In genomic region chr20:35446356-35447078, GRCh38 we compare ENCODE assay signal across 9 cellular contexts. TPM values are rescaled to one million over a fixed set of nuclear protein-coding genes. Genes with fewer than 3 reads are reported as not detected.
DNase-seq lines count a peak whose midpoint lies in the region; ATAC-seq, FAIRE-seq and TF ChIP-seq lines count a peak whose summit lies in the region.
"Had no signal": no experiment of that assay in that cellular context is flagged by ENCODE, and none has a peak within 500 bp of the region (broad histone marks: within the 10 kb centered on the region; RNA-seq: fewer than 3 reads in every experiment).

No MANE protein-coding gene starts in this region.

- H3K4me3 Mint-ChIP-seq in MCF 10A (ENCODE audit: unreplicated experiment) (peak overlapping the region; percentile 57), mesothelial cell of epicardium (peak overlapping the region; percentile 41)

- CTCF ChIA-PET in MCF 10A (lab: Yijun Ruan, JAX): interaction anchor here (0.6 to 16.8 kb wide), 20 partner anchors 8 to 248 kb away, joined by 3 to 374 read pairs (median 4); partner anchors contain the start of genes EIF6 and GDF5

- H4K20me1 ChIP-seq in BLaER1: no peaks in the 10 kb centered on the region

- H3K36me3 ChIP-seq in BLaER1 (no peaks in the 10 kb centered on the region), HUES64 (ENCODE audit: insufficient read depth, low read length) (no peaks in the 10 kb centered on the region)

- H3K27ac Mint-ChIP-seq in MCF 10A (ENCODE audit: low read depth, unreplicated experiment) (peak overlapping the region; percentile 63), mesothelial cell of epicardium (no peak overlapping the region)

- H3K27ac ChIP-seq in BLaER1 (no peak overlapping the region), HUES64 (ENCODE audit: low read depth, low read length) (no peak overlapping the region)

- H3K36me3 Mint-ChIP-seq in MCF 10A (ENCODE audit: insufficient read depth, unreplicated experiment) (no peaks in the 10 kb centered on the region), mesothelial cell of epicardium (no peaks in the 10 kb centered on the region)

- no peak for TF ChIP-seq POLR2A in H54 (IDR thresholded peaks at IDR 0.05; ENCODE audit: low read depth, low read length)

- no peaks in the 10 kb centered on the region for H3K9me3 Mint-ChIP-seq in MCF 10A (ENCODE audit: unreplicated experiment)
- H3K9me3 Mint-ChIP-seq in mesothelial cell of epicardium: no peaks in the 10 kb centered on the region

- no TSS peak for BruUV-seq in MCF 10A (replicated peaks; lab: Mats Ljungman, UMichigan)

- H3K9me3 ChIP-seq in BLaER1 (no peaks in the 10 kb centered on the region), HUES64 (ENCODE audit: insufficient read depth, low read depth, low read length) (no peaks in the 10 kb centered on the region)

- FAIRE-seq in H54 (lab: Jason Lieb, UNC): no peak

- intact Hi-C loops in MCF 10A (cut with micrococcal nuclease): loop anchor here (1.0 kb wide), 1 partner anchor 143 kb away; no protein-coding TSS in a partner anchor

- TF ChIP-seq CTCF in MCF 10A (IDR thresholded peaks at IDR 0.05; ENCODE audit: unreplicated experiment): no peak
- no peak for TF ChIP-seq CTCF in mesothelial cell of epicardium (IDR thresholded peaks at IDR 0.05; ENCODE audit: unreplicated experiment)

- DNase-seq in MCF 10A (ENCODE audit: unreplicated experiment): no peak
- no peak for DNase-seq in mesothelial cell of epicardium (ENCODE audit: low spot score in 2 of 2, unreplicated experiment in 2 of 2)
- no peak for DNase-seq in H54 (ENCODE audit: insufficient read length, low spot score)
- no peak for DNase-seq in NCI-H187 treated with DMSO at 0.1 percent for 48 hours (lab: John Stamatoyannopoulos, UW)
- DNase-seq in stimulated activated naive CD4-positive, alpha-beta T cell treated with Interleukin-2 at 50 U/mL for 16 hours (lab: John Stamatoyannopoulos, UW): no peak

- 73% methylated on average over 8 of the region's 11 CpGs for WGBS in HUES64

- H3K27me3 ChIP-seq in BLaER1 (no peaks in the 10 kb centered on the region), HUES64 (ENCODE audit: insufficient read depth, low read length) (no peaks in the 10 kb centered on the region)

- POLR2A ChIA-PET in MCF 10A (lab: Yijun Ruan, JAX): interaction anchor here (0.6 to 17.4 kb wide), 11 partner anchors 9 to 543 kb away, joined by 3 to 253 read pairs (median 5); partner anchors contain the start of genes CEP250, EDEM2, EIF6 and PROCR

- ATAC-seq in HG03469 (IDR thresholded peaks at IDR 0.05; ENCODE audit: unreplicated experiment): no peak

- 0 out of 2 replicates have a peak overlapping the region, but pooled peaks have one; percentile 37 for H3K4me2 ChIP-seq in BLaER1

- H3K27me3 Mint-ChIP-seq in MCF 10A (ENCODE audit: insufficient read depth, unreplicated experiment): no peaks in the 10 kb centered on the region
- H3K27me3 Mint-ChIP-seq in mesothelial cell of epicardium (ENCODE audit: low read depth): no peaks in the 10 kb centered on the region

- H3K4me1 ChIP-seq in BLaER1 (no peaks in the 10 kb centered on the region; the same call in 1 of the 2 replicates), HUES64 (ENCODE audit: insufficient read depth, low read length) (peaks cover 5% of the 10 kb centered on the region; the same call in 1 of the 2 replicates)

- H3K4me3 ChIP-seq in BLaER1 (no peak overlapping the region), HUES64 (ENCODE audit: low read length) (peak overlapping the region; percentile 45; the same call in 1 of the 2 replicates)

- H3K9ac ChIP-seq in BLaER1 (no peak overlapping the region; the same call in 1 of the 2 replicates), HUES64 (ENCODE audit: low read depth, low read length) (no peak overlapping the region)

- peaks cover 10% of the 10 kb centered on the region for H3K4me1 Mint-ChIP-seq in MCF 10A (ENCODE audit: insufficient read depth, unreplicated experiment)
- H3K4me1 Mint-ChIP-seq in mesothelial cell of epicardium: peaks cover 14% of the 10 kb centered on the region

RNA-seq across cellular contexts. Expression of gene GDF5, which starts 8.5 kb away (rescaled TPM):
- polyA plus RNA-seq in HUES64 (2013, experiment 1 of 2): not detected
- not detected for polyA plus RNA-seq in HUES64 (2013, experiment 2 of 2)
- not detected in 2 replicates for total RNA-seq in MCF 10A (2022)
- total RNA-seq in mesothelial cell of epicardium: 1.1 to 1.4 TPM (median 1.1 TPM) in 3 replicates
- total RNA-seq: esophagus mucosa had no signal

RNA-seq across cellular contexts. Expression of gene CEP250, which starts 8.9 kb away (rescaled TPM):
- 14.8 TPM for polyA plus RNA-seq in HUES64 (2013, experiment 1 of 2)
- 23.0 TPM for polyA plus RNA-seq in HUES64 (2013, experiment 2 of 2)
- total RNA-seq in MCF 10A (2022): 41.0 and 44.0 TPM in 2 replicates
- 65.5 to 69.6 TPM (median 68.4 TPM) in 3 replicates for total RNA-seq in mesothelial cell of epicardium

RNA-seq across cellular contexts. Expression of gene UQCC1, which starts 34.7 kb away (rescaled TPM):
- 29.0 TPM for polyA plus RNA-seq in HUES64 (2013, experiment 1 of 2)
- 35.1 TPM for polyA plus RNA-seq in HUES64 (2013, experiment 2 of 2)
- total RNA-seq in MCF 10A (2022) (45.2 and 55.8 TPM in 2 replicates), mesothelial cell of epicardium (51.5 to 65.3 TPM (median 65.0 TPM) in 3 replicates)
